ENCODE assay signal across 8 cellular contexts in genomic region chr1:91165033-91165654, GRCh38.
DNase-seq lines count a peak whose midpoint lies in the region; ATAC-seq and TF ChIP-seq lines count a peak whose summit lies in the region.

No MANE protein-coding gene starts in this region.

- H3K4me1 ChIP-seq in DOHH2 (ENCODE audit: control insufficient read depth, low read length), result no peaks in the 10 kb centered on the region
- no peaks in the 10 kb centered on the region for H3K4me1 ChIP-seq in neutrophil (ENCODE audit: control insufficient read depth in 1 of 2, insufficient read depth in 1 of 2, low read depth in 1 of 2, low read length in 1 of 2)

- H3K4me3 ChIP-seq in DOHH2 (ENCODE audit: low read length) (no peak overlapping the region), neutrophil (ENCODE audit: low read depth in 1 of 2, low read length in 1 of 2) (no peak overlapping the region)

- H3K4me1 Mint-ChIP-seq in activated T-cell treated with anti-CD3 and anti-CD28 coated beads, Interleukin-2, amount 50 U/mL, for 72 hours (ENCODE audit: low read depth), result no peaks in the 10 kb centered on the region

- H3K79me2 ChIP-seq in DOHH2 (ENCODE audit: control insufficient read depth, low read length), result no peaks in the 10 kb centered on the region

- H4K20me1 ChIP-seq in DOHH2 (ENCODE audit: control insufficient read depth, insufficient read depth, low read depth, low read length), result no peaks in the 10 kb centered on the region

- DNase-seq in HUDEP-2 (lab: John Stamatoyannopoulos, UW; ENCODE audit: unreplicated experiment in 76 of 76) (peak in 62 of 76 experiments; percentile 2 to 72 (median 35)), fibroblast of the conjunctiva (ENCODE audit: low read depth) (peak; percentile 33), superior temporal gyrus (ENCODE audit: extremely low spot score) (peak; percentile 87)
- DNase-seq in activated T-cell treated with anti-CD3 and anti-CD28 coated beads, Interleukin-2, amount 50 U/mL, for 72 hours, result peak; percentile 73 to 82

- H3K4me2 ChIP-seq in DOHH2 (ENCODE audit: low read length), result no peak overlapping the region

- peak; percentile 95 for ATAC-seq in GM21529 (IDR thresholded peaks at IDR 0.05; ENCODE audit: unreplicated experiment)
- peak; percentile 88 to 94 for ATAC-seq in activated T-cell treated with anti-CD3 and anti-CD28 coated beads, Interleukin-2, amount 50 U/mL, for 72 hours (replicated peaks in 1 of 2)

- no peak overlapping the region for H3K27ac Mint-ChIP-seq in activated T-cell treated with anti-CD3 and anti-CD28 coated beads, Interleukin-2, amount 50 U/mL, for 72 hours

- H3K36me3 ChIP-seq in DOHH2 (ENCODE audit: control insufficient read depth, low read length) (no peaks in the 10 kb centered on the region), neutrophil (no peaks in the 10 kb centered on the region)

- H3K27ac ChIP-seq in DOHH2 (ENCODE audit: low read depth, low read length) (no peak overlapping the region), neutrophil (no peak overlapping the region)

- H3K9me3 ChIP-seq in DOHH2 (ENCODE audit: control insufficient read depth, insufficient read depth, low read length) (no peaks in the 10 kb centered on the region), neutrophil (no peaks in the 10 kb centered on the region)

- H3K9me2 ChIP-seq in DOHH2 (replicated peaks; ENCODE audit: control insufficient read depth, low read length), result no peaks in the 10 kb centered on the region

- H3K27me3 ChIP-seq in DOHH2 (ENCODE audit: control insufficient read depth, low read length) (no peaks in the 10 kb centered on the region), neutrophil (peaks cover 19% of the 10 kb centered on the region)

- no peaks in the 10 kb centered on the region for H3F3A ChIP-seq in DOHH2 (ENCODE audit: control insufficient read depth, insufficient read depth)

- TF ChIP-seq CTCF in DOHH2 (IDR thresholded peaks at IDR 0.05; ENCODE audit: low read depth, low read length, poor library complexity, severe bottlenecking) (peak; percentile 98), neutrophil (IDR thresholded peaks at IDR 0.05) (peak; percentile 66)

- H3K36me3 Mint-ChIP-seq in activated T-cell treated with anti-CD3 and anti-CD28 coated beads, Interleukin-2, amount 50 U/mL, for 72 hours (ENCODE audit: insufficient read depth in 2 of 2), result no peaks in the 10 kb centered on the region

- no peak overlapping the region for H3K4me3 Mint-ChIP-seq in activated T-cell treated with anti-CD3 and anti-CD28 coated beads, Interleukin-2, amount 50 U/mL, for 72 hours

- no peaks in the 10 kb centered on the region for H3K9me3 Mint-ChIP-seq in activated T-cell treated with anti-CD3 and anti-CD28 coated beads, Interleukin-2, amount 50 U/mL, for 72 hours

- H3K27me3 Mint-ChIP-seq in activated T-cell treated with anti-CD3 and anti-CD28 coated beads, Interleukin-2, amount 50 U/mL, for 72 hours (ENCODE audit: low read depth), result no peaks in the 10 kb centered on the region

TF ChIP-seq in PFSK-1, 5 proteins besides CTCF, POLR2A, EP300 and RAD21:
- no peak for TF ChIP-seq SIN3A (IDR thresholded peaks at IDR 0.05; ENCODE audit: borderline replicate concordance, insufficient read depth, low read length)
- TF ChIP-seq FOXP2 (optimal IDR thresholded peaks at IDR 0.05; ENCODE audit: borderline replicate concordance, extremely low read depth, extremely low read length, insufficient read depth), result peak; percentile 25

Comparison
In these comparisons a context has a peak if more than half of its experiments do, and no peak if none do; other contexts are left out.
1. DNase-seq: peak in every context shown above with its lines; median percentile 87 in superior temporal gyrus; 78 in activated T-cell treated with anti-CD3 and anti-CD28 coated beads, Interleukin-2, amount 50 U/mL, for 72 hours; 35 in HUDEP-2; 33 in fibroblast of the conjunctiva.